In the genomic region with DNA sequence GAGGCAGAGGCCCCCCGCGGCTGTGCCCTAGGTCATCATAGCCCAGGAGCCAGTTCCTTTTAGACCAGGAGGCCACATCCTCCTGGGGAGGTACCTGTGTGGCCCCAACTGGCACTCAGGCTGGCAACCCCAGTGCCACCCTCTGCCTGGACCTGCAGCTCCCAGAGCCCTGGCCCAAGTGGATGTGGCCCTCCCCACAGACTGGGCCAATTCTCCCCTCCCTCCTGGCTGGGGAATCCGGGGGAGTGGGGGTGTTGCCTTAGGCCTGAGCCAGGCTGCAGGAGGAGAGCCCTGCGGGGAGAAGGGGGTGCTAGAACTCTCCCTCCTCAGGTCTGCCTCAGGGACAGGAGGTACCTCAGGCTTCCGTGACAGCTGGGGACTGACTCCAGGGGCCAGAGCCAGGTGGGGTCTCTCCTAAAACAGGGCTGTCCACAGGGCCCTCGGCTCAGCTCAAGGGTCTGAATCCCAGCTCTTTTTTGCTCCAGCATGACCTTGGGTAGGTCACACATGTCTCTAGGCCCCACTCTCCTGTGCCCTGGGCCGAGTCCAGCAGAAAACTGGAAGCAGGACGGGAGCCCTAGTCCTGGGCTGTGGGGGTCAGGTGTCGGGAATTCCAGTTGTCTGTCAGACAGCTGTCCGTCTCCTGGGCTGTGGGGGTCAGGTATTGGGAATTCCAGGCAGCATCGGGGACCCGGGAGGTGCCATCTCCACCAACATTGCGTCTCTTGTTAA, we compare ENCODE assay signal across 20 cellular contexts. TPM values are rescaled to one million over a fixed set of nuclear protein-coding genes. Genes with fewer than 3 reads are reported as not detected.
A peak's percentile ranks its signal among the peaks of the same experiment; 100 is the strongest.
DNase-seq lines count a peak whose midpoint lies in the region; TF ChIP-seq lines count a peak whose summit lies in the region.
"Had no signal": no experiment of that assay in that cellular context is flagged by ENCODE, and none has a peak within 500 bp of the region (broad histone marks: within the 10 kb centered on the region; RNA-seq: fewer than 3 reads in every experiment).

No MANE protein-coding gene starts in this region.

- no peaks in the 10 kb centered on the region for H3K4me1 Mint-ChIP-seq in type B pancreatic cell (ENCODE audit: unreplicated experiment)
- H3K4me1 Mint-ChIP-seq: activated T-helper 17 cell treated with anti-CD3 and anti-CD28 coated beads, Interleukin-2, amount 50 U/mL, for 72 hours had no signal

- H3K9me3 ChIP-seq in right atrium auricular region (no peaks in the 10 kb centered on the region), prostate gland (no peaks in the 10 kb centered on the region)
- H3K9me3 ChIP-seq: esophagus squamous epithelium had no signal

- no peak overlapping the region for H3K4me3 Mint-ChIP-seq in type B pancreatic cell
- H3K4me3 Mint-ChIP-seq: activated CD8-positive, alpha-beta T cell treated with anti-CD3 and anti-CD28 coated beads, Interleukin-2, amount 10 ng/mL, durations not matched to agents 7 days and 5 days; activated T-helper 17 cell treated with anti-CD3 and anti-CD28 coated beads, Interleukin-2, amount 50 U/mL, for 72 hours had no signal

- no peaks in the 10 kb centered on the region for H3K27me3 Mint-ChIP-seq in type B pancreatic cell
- H3K27me3 Mint-ChIP-seq: activated T-helper 17 cell treated with anti-CD3 and anti-CD28 coated beads, Interleukin-2, amount 50 U/mL, for 72 hours; progenitor cell of endocrine pancreas had no signal

- no peaks in the 10 kb centered on the region for H3K36me3 Mint-ChIP-seq in type B pancreatic cell

- peaks cover 0 to 38% of the 10 kb centered on the region in 2 donors for H3K4me1 ChIP-seq in right atrium auricular region
- no peaks in the 10 kb centered on the region for H3K4me1 ChIP-seq in prostate gland (replicated peaks)

- H3K27ac Mint-ChIP-seq in type B pancreatic cell: peak overlapping the region; percentile 67
- H3K27ac Mint-ChIP-seq: activated CD8-positive, alpha-beta T cell treated with anti-CD3 and anti-CD28 coated beads, Interleukin-2, amount 10 ng/mL, durations not matched to agents 7 days and 5 days; activated T-helper 17 cell treated with anti-CD3 and anti-CD28 coated beads, Interleukin-2, amount 50 U/mL, for 72 hours had no signal

- H3K27me3 ChIP-seq in right atrium auricular region (no peaks in the 10 kb centered on the region), prostate gland (replicated peaks; ENCODE audit: insufficient read depth) (no peaks in the 10 kb centered on the region)
- H3K27me3 ChIP-seq: esophagus squamous epithelium had no signal

- intact Hi-C loops in prostate gland (cut with DNase I): no loop called here

- peaks cover 18% of the 10 kb centered on the region for H3K36me3 ChIP-seq in right atrium auricular region
- no peaks in the 10 kb centered on the region for H3K36me3 ChIP-seq in prostate gland

- H3K9me3 Mint-ChIP-seq in type B pancreatic cell: no peaks in the 10 kb centered on the region
- H3K9me3 Mint-ChIP-seq: activated T-helper 17 cell treated with anti-CD3 and anti-CD28 coated beads, Interleukin-2, amount 50 U/mL, for 72 hours had no signal

- no peak for TF ChIP-seq POLR2A in prostate gland (IDR thresholded peaks at IDR 0.05)

- H3K27ac ChIP-seq in right atrium auricular region (peak overlapping the region; percentile 89 to 97), prostate gland (no peak overlapping the region)
- H3K27ac ChIP-seq: 22Rv1 had no signal

- WGBS in prostate gland: 46% methylated on average over 10 of the region's 13 CpGs

- TF ChIP-seq CTCF in right atrium auricular region (IDR thresholded peaks at IDR 0.05): no peak
- TF ChIP-seq CTCF in type B pancreatic cell (conservative IDR thresholded peaks at IDR 0.05): no peak
- TF ChIP-seq CTCF in prostate gland (IDR thresholded peaks at IDR 0.05): no peak

- H3K4me3 ChIP-seq in right atrium auricular region: peak overlapping the region; percentile 25 to 34
- H3K4me3 ChIP-seq in prostate gland: no peak overlapping the region
- H3K4me3 ChIP-seq: esophagus squamous epithelium had no signal

- peak; percentile 52 for DNase-seq in DMS 273 (lab: John Stamatoyannopoulos, UW; ENCODE audit: unreplicated experiment)
- no peak for DNase-seq in DMS 273 treated with DMSO at 0.1 percent for 48 hours (lab: John Stamatoyannopoulos, UW)
- no peak for DNase-seq in right atrium auricular region (ENCODE audit: low spot score)
- DNase-seq in type B pancreatic cell (ENCODE audit: extremely low spot score, unreplicated experiment): no peak
- DNase-seq in iPS-NIHi7 (ENCODE audit: extremely low spot score): no peak
- no peak for DNase-seq in prostate gland (ENCODE audit: low spot score)
- DNase-seq: activated CD8-positive, alpha-beta T cell treated with anti-CD3 and anti-CD28 coated beads, Interleukin-2, amount 10 ng/mL, durations not matched to agents 7 days and 5 days; cortex of kidney; esophagus squamous epithelium; GOT3; head of caudate nucleus; NCI-H1694 treated with DMSO at 0.1 percent for 48 hours; NCI-H510A; OCI-M1; stimulated activated CD4-positive, alpha-beta T cell treated with anti-CD3 and anti-CD28 coated beads, Interleukin-15, amount 100 ng/mL, for 24 hours had no signal

RNA-seq across cellular contexts. Expression of gene DNLZ, which starts 9.6 kb away (rescaled TPM):
- total RNA-seq in right atrium auricular region (10 to 100 TPM; 15.4 to 36.6 TPM), type B pancreatic cell (ENCODE audit: low replicate concordance) (10.4 and 14.0 TPM in 2 replicates), prostate gland (10 to 100 TPM; 37.6 to 64.3 TPM)

RNA-seq across cellular contexts. Expression of gene CARD9, which starts 19.5 kb away (rescaled TPM):
- total RNA-seq in right atrium auricular region: 1 to 10 TPM in 1 of 2 donors, under 1 TPM in 1; 0.15 to 1.1 TPM
- 2.0 and 2.6 TPM in 2 replicates for total RNA-seq in type B pancreatic cell (ENCODE audit: low replicate concordance)
- 1 to 10 TPM; 1.5 to 3.4 TPM for total RNA-seq in prostate gland

RNA-seq across cellular contexts. Expression of gene GPSM1, which starts 26.6 kb away (rescaled TPM):
- 10 to 100 TPM; 39.4 to 44.5 TPM for total RNA-seq in right atrium auricular region
- 29.2 and 56.2 TPM in 2 replicates for total RNA-seq in type B pancreatic cell (ENCODE audit: low replicate concordance)
- 10 to 100 TPM; 11.3 to 89.2 TPM for total RNA-seq in prostate gland

RNA-seq across cellular contexts. Expression of gene SNAPC4, which starts 46.0 kb away (rescaled TPM):
- 1 to 10 TPM; 2.5 to 4.4 TPM for total RNA-seq in right atrium auricular region
- total RNA-seq in type B pancreatic cell (ENCODE audit: low replicate concordance): 14.4 and 15.7 TPM in 2 replicates
- total RNA-seq in prostate gland: 10 to 100 TPM in 1 of 2 donors, 1 to 10 TPM in 1; 8.6 to 22.2 TPM

RNA-seq across cellular contexts. Expression of gene CCDC187, which starts 50.0 kb away (rescaled TPM):
- total RNA-seq in right atrium auricular region (not detected), type B pancreatic cell (ENCODE audit: low replicate concordance) (0.69 and 0.70 TPM in 2 replicates), prostate gland (1 to 10 TPM in 1 of 2 donors, not detected in 1; 1.2 TPM)
- total RNA-seq: activated CD8-positive, alpha-beta T cell treated with anti-CD3 and anti-CD28 coated beads, Interleukin-2, amount 10 ng/mL, durations not matched to agents 7 days and 5 days; esophagus squamous epithelium; M059J; subcutaneous adipose tissue had no signal

Comparison
In these comparisons a context has a peak if more than half of its experiments do, and no peak if none do; other contexts are left out.
1. H3K27ac ChIP-seq: peak in right atrium auricular region (2 of 2); none in prostate gland (0 of 2).
2. H3K4me3 ChIP-seq: peak in right atrium auricular region (2 of 2); none in prostate gland (0 of 2).